1 cellular context compared by ENCODE assay signal in genomic region chr7:151632750-151633515, GRCh38.
TF ChIP-seq lines count a peak whose summit lies in the region.

No MANE protein-coding gene starts in this region.

TF ChIP-seq in K562, 482 proteins besides CTCF, POLR2A, EP300 and RAD21 (continued from another document and continues in another):
- TF ChIP-seq DEAF1 (CRISPR knock-in tag; IDR thresholded peaks at IDR 0.05) (no peak), CEBPG (CRISPR knock-in tag; IDR thresholded peaks at IDR 0.05) (no peak), CEBPG (tag; conservative IDR thresholded peaks at IDR 0.05 in 1 of 2, IDR thresholded peaks at IDR 0.05 in 1 of 2) (peak in 1 of 2 experiments; percentile 19; a peak in 1 of 4 replicates), PHTF2 (CRISPR knock-in tag; IDR thresholded peaks at IDR 0.05) (no peak), ZBTB43 (CRISPR knock-in tag; IDR thresholded peaks at IDR 0.05) (no peak), ZNF253 (CRISPR knock-in tag; conservative IDR thresholded peaks at IDR 0.05) (no peak), YBX1 (IDR thresholded peaks at IDR 0.05) (no peak), HMG20A (CRISPR knock-in tag; conservative IDR thresholded peaks at IDR 0.05) (no peak), BHLHE40 (IDR thresholded peaks at IDR 0.05; ENCODE audit: low read length) (peak; percentile 83), ZNF639 (CRISPR knock-in tag; conservative IDR thresholded peaks at IDR 0.05 in 1 of 2, IDR thresholded peaks at IDR 0.05 in 1 of 2) (peak in 1 of 2 experiments; percentile 10; a peak in 1 of 4 replicates), KDM1A (IDR thresholded peaks at IDR 0.05) (peak in 1 of 2 experiments; percentile 14; a peak in 1 of 4 replicates), FOXJ2 (tag; IDR thresholded peaks at IDR 0.05) (no peak), NFXL1 (CRISPR knock-in tag; IDR thresholded peaks at IDR 0.05) (no peak), AFF4 (CRISPR knock-in tag; IDR thresholded peaks at IDR 0.05) (no peak; the same call in 1 of the 2 replicates), ZNF324 (CRISPR knock-in tag; IDR thresholded peaks at IDR 0.05) (no peak), ARID4B (CRISPR knock-in tag; IDR thresholded peaks at IDR 0.05) (no peak), ZFP1 (CRISPR knock-in tag; IDR thresholded peaks at IDR 0.05) (no peak), ZNF830 (CRISPR knock-in tag; IDR thresholded peaks at IDR 0.05) (no peak), ZNF280B (CRISPR knock-in tag; IDR thresholded peaks at IDR 0.05) (no peak), MTA1 (IDR thresholded peaks at IDR 0.05; ENCODE audit: borderline replicate concordance) (no peak), DPF2 (IDR thresholded peaks at IDR 0.05) (0 out of 2 replicates have a peak, but pooled peaks have one; percentile 29), EHMT2 (IDR thresholded peaks at IDR 0.05) (no peak), SNIP1 (IDR thresholded peaks at IDR 0.05; ENCODE audit: low read depth) (no peak), MYC (IDR thresholded peaks at IDR 0.05; ENCODE audit: low read depth, low read length) (peak; percentile 41; the same call in 1 of the 2 replicates), MYC (CRISPR knock-in tag; IDR thresholded peaks at IDR 0.05; ENCODE audit: borderline replicate concordance, low read depth) (0 out of 2 replicates have a peak, but pooled peaks have one; percentile 49), ZNF507 (tag; conservative IDR thresholded peaks at IDR 0.05) (no peak), RBM15 (IDR thresholded peaks at IDR 0.05; ENCODE audit: insufficient read depth, low read length) (no peak), GATA2 (CRISPR knock-in tag; IDR thresholded peaks at IDR 0.05) (0 out of 2 replicates have a peak, but pooled peaks have one; percentile 6), E2F4 (CRISPR knock-in tag; IDR thresholded peaks at IDR 0.05; ENCODE audit: low read depth) (no peak), ZNF24 (IDR thresholded peaks at IDR 0.05) (no peak), CREB3 (tag; conservative IDR thresholded peaks at IDR 0.05; ENCODE audit: low read depth) (no peak), RERE (CRISPR knock-in tag; IDR thresholded peaks at IDR 0.05; ENCODE audit: borderline replicate concordance) (no peak), KLF10 (CRISPR knock-in tag; IDR thresholded peaks at IDR 0.05) (no peak), RBM17 (IDR thresholded peaks at IDR 0.05; ENCODE audit: borderline replicate concordance, low read depth, low read length) (no peak), SRF (CRISPR knock-in tag; IDR thresholded peaks at IDR 0.05) (peak in 1 of 2 experiments; percentile 46; a peak in 1 of 4 replicates), NR1H2 (CRISPR knock-in tag; IDR thresholded peaks at IDR 0.05) (no peak), RUNX1 (IDR thresholded peaks at IDR 0.05; ENCODE audit: low read depth) (no peak), FOXJ3 (CRISPR knock-in tag; IDR thresholded peaks at IDR 0.05) (no peak), IFI16 (CRISPR knock-in tag; IDR thresholded peaks at IDR 0.05) (no peak), PTTG1 (tag; IDR thresholded peaks at IDR 0.05; ENCODE audit: low read depth) (no peak), ETV5 (CRISPR knock-in tag; IDR thresholded peaks at IDR 0.05; ENCODE audit: low read depth) (no peak)
